1 cellular context compared by ENCODE assay signal in genomic region chr16:49856741-49857330, GRCh38.
A peak's percentile ranks its signal among the peaks of the same experiment; 100 is the strongest.
TF ChIP-seq lines count a peak whose summit lies in the region.

No MANE protein-coding gene starts in this region.

TF ChIP-seq in WTC11, 78 proteins besides CTCF, POLR2A, EP300 and RAD21 (continued from another document and continues in another):
- TF ChIP-seq PRDM15 (CRISPR knock-in tag; IDR thresholded peaks at IDR 0.05) (peak; percentile 94), MXD4 (CRISPR knock-in tag; IDR thresholded peaks at IDR 0.05; ENCODE audit: borderline replicate concordance) (no peak), HMGA2 (CRISPR knock-in tag; IDR thresholded peaks at IDR 0.05) (no peak), NR1H2 (CRISPR knock-in tag; IDR thresholded peaks at IDR 0.05) (no peak), PRRX2 (CRISPR knock-in tag; IDR thresholded peaks at IDR 0.05) (no peak), ZNF219 (CRISPR knock-in tag; IDR thresholded peaks at IDR 0.05; ENCODE audit: borderline replicate concordance) (no peak), ZMAT4 (CRISPR knock-in tag; IDR thresholded peaks at IDR 0.05) (no peak), FOXK1 (CRISPR knock-in tag; IDR thresholded peaks at IDR 0.05) (0 out of 2 replicates have a peak, but pooled peaks have one; percentile 21), TP53 (CRISPR knock-in tag; IDR thresholded peaks at IDR 0.05) (peak; percentile 49; the same call in 1 of the 2 replicates), E2F4 (CRISPR knock-in tag; IDR thresholded peaks at IDR 0.05; ENCODE audit: borderline replicate concordance, low read depth) (no peak), FOXJ3 (CRISPR knock-in tag; IDR thresholded peaks at IDR 0.05; ENCODE audit: borderline replicate concordance) (no peak), ZBTB21 (CRISPR knock-in tag; IDR thresholded peaks at IDR 0.05; ENCODE audit: borderline replicate concordance) (no peak), CREB1 (CRISPR knock-in tag; IDR thresholded peaks at IDR 0.05) (no peak), ZNF317 (CRISPR knock-in tag; IDR thresholded peaks at IDR 0.05; ENCODE audit: borderline replicate concordance, low read depth) (no peak), SP1 (CRISPR knock-in tag; conservative IDR thresholded peaks at IDR 0.05) (0 out of 2 replicates have a peak, but pooled peaks have one; percentile 21), ARID4B (CRISPR knock-in tag; IDR thresholded peaks at IDR 0.05; ENCODE audit: borderline replicate concordance) (peak; percentile 32; the same call in 1 of the 2 replicates), IRF2 (CRISPR knock-in tag; IDR thresholded peaks at IDR 0.05; ENCODE audit: borderline replicate concordance, low read depth) (no peak), ATF1 (CRISPR knock-in tag; IDR thresholded peaks at IDR 0.05) (no peak), SMAD4 (CRISPR knock-in tag; IDR thresholded peaks at IDR 0.05) (no peak), RELA (CRISPR knock-in tag; IDR thresholded peaks at IDR 0.05; ENCODE audit: borderline replicate concordance) (no peak), ETV6 (CRISPR knock-in tag; IDR thresholded peaks at IDR 0.05) (peak; percentile 44; the same call in 1 of the 2 replicates), OVOL2 (CRISPR knock-in tag; IDR thresholded peaks at IDR 0.05; ENCODE audit: borderline replicate concordance) (no peak), AR (CRISPR knock-in tag; IDR thresholded peaks at IDR 0.05) (no peak), TEAD1 (CRISPR knock-in tag; IDR thresholded peaks at IDR 0.05) (no peak), CDX4 (CRISPR knock-in tag; IDR thresholded peaks at IDR 0.05; ENCODE audit: borderline replicate concordance) (no peak), E2F1 (CRISPR knock-in tag; IDR thresholded peaks at IDR 0.05) (no peak), ZNF423 (CRISPR knock-in tag; IDR thresholded peaks at IDR 0.05) (peak; percentile 89), NFE2L1 (CRISPR knock-in tag; IDR thresholded peaks at IDR 0.05) (0 out of 2 replicates have a peak, but pooled peaks have one; percentile 13), STAT6 (CRISPR knock-in tag; conservative IDR thresholded peaks at IDR 0.05; ENCODE audit: low read depth) (no peak), ZNF532 (CRISPR knock-in tag; IDR thresholded peaks at IDR 0.05; ENCODE audit: borderline replicate concordance) (no peak), GRHL2 (CRISPR knock-in tag; IDR thresholded peaks at IDR 0.05; ENCODE audit: insufficient replicate concordance, severe bottlenecking) (no peak), USF1 (CRISPR knock-in tag; IDR thresholded peaks at IDR 0.05) (no peak)
